In the genomic region with DNA sequence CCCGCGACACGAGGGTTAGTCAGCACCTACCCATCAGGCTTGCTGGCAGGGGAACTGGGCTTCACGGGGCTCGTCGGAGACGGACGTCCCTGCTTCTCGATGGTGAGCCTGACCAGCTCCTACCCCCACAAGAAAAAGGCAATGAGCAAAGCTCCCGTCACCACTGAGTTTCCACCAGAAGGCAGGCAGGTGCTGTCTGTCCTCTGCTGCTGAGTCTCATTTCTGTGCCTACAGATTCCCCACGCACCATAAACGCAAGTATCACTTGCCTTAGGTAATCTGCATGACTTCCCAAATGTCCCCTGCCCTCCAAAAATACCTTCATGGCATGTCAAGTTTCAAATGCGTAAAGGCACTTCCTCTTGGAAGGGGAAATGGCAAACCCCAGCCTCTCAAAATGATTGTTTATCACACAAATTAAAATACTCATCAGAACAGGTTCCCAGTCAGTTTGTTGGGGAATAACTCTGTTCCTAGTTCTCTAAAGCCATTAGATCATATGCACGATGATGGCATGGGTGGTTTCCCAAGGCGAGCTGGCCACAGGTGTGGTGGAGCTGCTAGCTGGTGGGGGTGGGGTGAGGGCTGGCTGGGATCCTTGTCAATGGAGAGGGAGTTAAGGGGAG, we compare ENCODE assay signal across 8 cellular contexts.
A peak's percentile ranks its signal among the peaks of the same experiment; 100 is the strongest.
DNase-seq lines count a peak whose midpoint lies in the region; ATAC-seq and TF ChIP-seq lines count a peak whose summit lies in the region.

No MANE protein-coding gene starts in this region.

- H3K36me3 Mint-ChIP-seq in T-helper 17 cell (ENCODE audit: low read depth) (peaks cover 3% of the 10 kb centered on the region), nephron (ENCODE audit: low read depth) (peaks cover 41% of the 10 kb centered on the region)

- DNase-seq in T-helper 17 cell = no peak
- no peak for DNase-seq in NCI-H1436 (lab: John Stamatoyannopoulos, UW)
- DNase-seq in NCI-H345 treated with DMSO at 0.1 percent for 48 hours (lab: John Stamatoyannopoulos, UW; ENCODE audit: unreplicated experiment) = no peak
- no peak for DNase-seq in NCI-H2171 (lab: John Stamatoyannopoulos, UW)

- H3K9me3 Mint-ChIP-seq in nephron = no peaks in the 10 kb centered on the region

- H3K4me3 Mint-ChIP-seq in T-helper 17 cell (peak overlapping the region; percentile 50), nephron (no peak overlapping the region)

- TF ChIP-seq CTCF in GM12873 (IDR thresholded peaks at IDR 0.05; ENCODE audit: insufficient read depth, low read depth, low read length, missing control alignments) = peak; percentile 13
- TF ChIP-seq CTCF in nephron (IDR thresholded peaks at IDR 0.05; ENCODE audit: unreplicated experiment in 3 of 3) = no peak

- H3K4me1 Mint-ChIP-seq in T-helper 17 cell = peaks cover 34% of the 10 kb centered on the region
- peaks cover 54% of the 10 kb centered on the region for H3K4me1 Mint-ChIP-seq in nephron

- ATAC-seq in GM21423 (IDR thresholded peaks at IDR 0.05; ENCODE audit: unreplicated experiment) = peak; percentile 36
- ATAC-seq in T-helper 17 cell = peak; percentile 6
- ATAC-seq in GM19395 (IDR thresholded peaks at IDR 0.05; ENCODE audit: unreplicated experiment) = no peak

- H3K27ac Mint-ChIP-seq in T-helper 17 cell = peak overlapping the region; percentile 97
- H3K27ac Mint-ChIP-seq in nephron = peak overlapping the region in 2 of 3 experiments; percentile 3 to 10

- H3K27me3 Mint-ChIP-seq in T-helper 17 cell (no peaks in the 10 kb centered on the region), nephron (ENCODE audit: low read depth) (no peaks in the 10 kb centered on the region)

- no peaks in the 10 kb centered on the region for H3K9me3 ChIP-seq in T-helper 17 cell (ENCODE audit: control insufficient read depth, low read length, poor library complexity, severe bottlenecking)
